Comparison of ENCODE assay signal across 12 cellular contexts in genomic region chr15:58549013-58549779, GRCh38.
A peak's percentile ranks its signal among the peaks of the same experiment; 100 is the strongest.
DNase-seq lines count a peak whose midpoint lies in the region; ATAC-seq and TF ChIP-seq lines count a peak whose summit lies in the region.
"Had no signal": no experiment of that assay in that cellular context is flagged by ENCODE, and none has a peak within 500 bp of the region (broad histone marks: within the 10 kb centered on the region; RNA-seq: fewer than 3 reads in every experiment).

No MANE protein-coding gene starts in this region.

- H3K36me3 ChIP-seq in sigmoid colon (no peaks in the 10 kb centered on the region), Karpas-422 (ENCODE audit: insufficient read depth, low read length) (no peaks in the 10 kb centered on the region)

- no peak for TF ChIP-seq POLR2A in sigmoid colon (IDR thresholded peaks at IDR 0.05)

- 82 to 86% methylated on average over 12 of the region's 12 CpGs for WGBS in sigmoid colon, 2 donors

- intact Hi-C loops in sigmoid colon (cut with DNase I) = no loop called here

- H3K27ac ChIP-seq in sigmoid colon (peak overlapping the region; percentile 59 to 72 (median 67)), Karpas-422 (ENCODE audit: low read length) (no peak overlapping the region)

- H3K4me2 ChIP-seq in Karpas-422 (ENCODE audit: low read depth, low read length, poor library complexity, severe bottlenecking) = no peak overlapping the region

- no peak overlapping the region for H2AFZ ChIP-seq in Karpas-422 (ENCODE audit: low read length)

- no peaks in the 10 kb centered on the region for H3K79me2 ChIP-seq in Karpas-422 (ENCODE audit: low read length)

- H3K9me3 ChIP-seq in sigmoid colon = no peaks in the 10 kb centered on the region
- H3K9me3 ChIP-seq in Karpas-422 (ENCODE audit: low read length) = no peaks in the 10 kb centered on the region

- TF ChIP-seq CTCF in sigmoid colon (IDR thresholded peaks at IDR 0.05) = no peak

- no peak overlapping the region for H3K9ac ChIP-seq in Karpas-422 (ENCODE audit: low read length)

- H3K4me3 ChIP-seq in sigmoid colon (no peak overlapping the region), Karpas-422 (ENCODE audit: low read length) (no peak overlapping the region)
- H3K4me3 ChIP-seq: lung had no signal

- DNase-seq in EH (ENCODE audit: low read depth) (peak; percentile 61), NCI-H82 (lab: John Stamatoyannopoulos, UW) (peak; percentile 97), fibroblast of peridontal ligament (ENCODE audit: extremely low read depth) (peak; percentile 74), sigmoid colon (no peak), hippocampal formation (lab: John Stamatoyannopoulos, UW) (no peak), GM19240 (ENCODE audit: insufficient read length, low spot score) (no peak), Karpas-422 (no peak)
- DNase-seq: activated T-cell treated with anti-CD3 and anti-CD28 coated beads, Interleukin-2, amount 50 U/mL, for 4 hours; effector memory CD8-positive, alpha-beta T cell; NCI-H1694 had no signal

- TF ChIP-seq EP300 in sigmoid colon (IDR thresholded peaks at IDR 0.05) = no peak

- H3K4me1 ChIP-seq in sigmoid colon = peaks cover 0 to 55% (median 45%) of the 10 kb centered on the region in 4 donors
- no peaks in the 10 kb centered on the region for H3K4me1 ChIP-seq in Karpas-422 (ENCODE audit: low read length)

- no peaks in the 10 kb centered on the region for H3K9me2 ChIP-seq in Karpas-422 (replicated peaks; ENCODE audit: insufficient read depth, low read length)

- ATAC-seq in HG02852 (IDR thresholded peaks at IDR 0.05; ENCODE audit: unreplicated experiment) = no peak
- ATAC-seq: activated T-cell treated with anti-CD3 and anti-CD28 coated beads, Interleukin-2, amount 50 U/mL, for 4 hours; effector memory CD8-positive, alpha-beta T cell had no signal

- no peaks in the 10 kb centered on the region for H3K27me3 ChIP-seq in sigmoid colon
- H3K27me3 ChIP-seq in Karpas-422 (ENCODE audit: low read length) = no peaks in the 10 kb centered on the region

- H4K20me1 ChIP-seq in Karpas-422 (ENCODE audit: insufficient read depth, low read depth, low read length) = no peaks in the 10 kb centered on the region

Comparison
In these comparisons a context has a peak if more than half of its experiments do, and no peak if none do; other contexts are left out.
1. DNase-seq: peak in EH (single experiment), NCI-H82 (single experiment) and fibroblast of peridontal ligament (single experiment); none in sigmoid colon (single experiment), hippocampal formation (0 of 2), GM19240 (single experiment) and Karpas-422 (single experiment).